In the genomic region with DNA sequence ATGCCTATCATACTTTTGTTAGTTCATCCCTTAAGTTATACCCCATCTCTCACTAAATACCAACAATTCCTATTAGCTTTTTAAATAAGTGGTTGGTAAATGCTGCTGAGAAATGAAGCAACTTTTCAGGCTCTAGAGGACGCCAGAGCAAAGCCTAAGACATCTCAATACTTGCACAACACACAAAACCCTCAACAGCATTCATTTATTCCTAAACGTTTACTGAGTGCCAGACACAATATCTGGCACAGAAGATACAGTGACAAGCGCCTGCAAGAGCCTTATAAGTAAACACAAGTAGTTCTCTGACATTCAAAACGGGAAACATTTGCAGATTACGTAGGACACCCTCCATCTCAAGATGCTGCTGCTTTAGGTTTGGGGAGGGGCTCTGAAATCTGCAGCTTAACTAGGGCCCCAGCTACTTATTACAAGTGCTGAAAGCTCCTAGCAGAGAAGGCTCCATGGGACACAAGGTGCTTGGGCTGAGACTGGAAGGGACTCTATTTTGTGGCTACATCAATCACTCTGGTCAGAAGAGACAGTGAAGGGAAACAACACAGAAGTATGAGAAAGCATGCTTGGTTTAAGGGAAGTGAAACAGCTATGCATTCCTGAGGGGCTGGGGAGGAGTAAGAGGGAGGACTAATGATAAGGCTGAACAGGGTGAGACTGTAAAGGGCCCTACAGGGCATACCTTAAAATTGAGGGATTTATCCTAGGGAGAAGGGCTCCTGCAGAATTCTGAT, we compare ENCODE assay signal across 7 cellular contexts.
DNase-seq lines count a peak whose midpoint lies in the region; ATAC-seq and TF ChIP-seq lines count a peak whose summit lies in the region.

No MANE protein-coding gene starts in this region.

- no peak overlapping the region for H3K27ac Mint-ChIP-seq in immature natural killer cell

- no peak overlapping the region for H3K4me3 Mint-ChIP-seq in immature natural killer cell

- no peaks in the 10 kb centered on the region for H3K9me3 Mint-ChIP-seq in immature natural killer cell

- H3K27me3 Mint-ChIP-seq in immature natural killer cell (ENCODE audit: low read depth in 3 of 3) = peaks cover 0 to 3% (median 0%) of the 10 kb centered on the region in 3 donors

- no peak for TF ChIP-seq CTCF in NB4 (IDR thresholded peaks at IDR 0.05; ENCODE audit: low read depth, low read length)

- ATAC-seq in GM18861 (IDR thresholded peaks at IDR 0.05; ENCODE audit: unreplicated experiment) (peak; percentile 87), HG02571 (IDR thresholded peaks at IDR 0.05; ENCODE audit: unreplicated experiment) (peak; percentile 73)

- H3K4me3 ChIP-seq in NB4 (ENCODE audit: low read depth, low read length) = no peak overlapping the region

- DNase-seq in NB4 (ENCODE audit: low read depth) (peak; percentile 32), globus pallidus (ENCODE audit: low spot score) (peak; percentile 87), immature natural killer cell (no peak)
- DNase-seq in stimulated activated CD4-positive, alpha-beta T cell treated with anti-CD3 and anti-CD28 coated beads, Interleukin-2, amount 100 ng/mL, for 48 hours = no peak
- no peak for DNase-seq in stimulated activated CD4-positive, alpha-beta T cell treated with anti-CD3 and anti-CD28 coated beads, Interleukin-15, amount 100 ng/mL, for 24 hours

- peaks cover 3 to 16% of the 10 kb centered on the region in 2 donors for H3K4me1 Mint-ChIP-seq in immature natural killer cell

- peaks cover 0 to 24% (median 22%) of the 10 kb centered on the region in 3 donors for H3K36me3 Mint-ChIP-seq in immature natural killer cell

- no peak for TF ChIP-seq POLR2A in NB4 (IDR thresholded peaks at IDR 0.05; ENCODE audit: extremely low read depth, insufficient read length)

Comparison
In these comparisons a context has a peak if more than half of its experiments do, and no peak if none do; other contexts are left out.
1. DNase-seq: peak in NB4 (single experiment) and globus pallidus (single experiment); none in stimulated activated CD4-positive, alpha-beta T cell treated with anti-CD3 and anti-CD28 coated beads, Interleukin-2, amount 100 ng/mL, for 48 hours (0 of 2), immature natural killer cell (0 of 3) and stimulated activated CD4-positive, alpha-beta T cell treated with anti-CD3 and anti-CD28 coated beads, Interleukin-15, amount 100 ng/mL, for 24 hours (single experiment).